13 cellular contexts compared by ENCODE assay signal in genomic region chr12:47650469-47650868, GRCh38. TPM values are rescaled to one million over a fixed set of nuclear protein-coding genes. Genes with fewer than 3 reads are reported as not detected.
DNase-seq lines count a peak whose midpoint lies in the region; ATAC-seq and TF ChIP-seq lines count a peak whose summit lies in the region.
"Had no signal": no experiment of that assay in that cellular context is flagged by ENCODE, and none has a peak within 500 bp of the region (broad histone marks: within the 10 kb centered on the region; RNA-seq: fewer than 3 reads in every experiment).

No MANE protein-coding gene starts in this region.

- peak; percentile 12 for DNase-seq in fibroblast of villous mesenchyme (ENCODE audit: low read depth)
- DNase-seq in DMS79 treated with DMSO at 0.1 percent for 48 hours (lab: John Stamatoyannopoulos, UW) = no peak
- no peak for DNase-seq in hypothalamus (lab: John Stamatoyannopoulos, UW)
- DNase-seq in MCF 10A (ENCODE audit: unreplicated experiment) = no peak
- DNase-seq in NAMALWA (ENCODE audit: low spot score) = no peak
- DNase-seq: activated T-cell treated with anti-CD3 and anti-CD28 coated beads, Interleukin-2, amount 50 U/mL, for 72 hours; DND-41; islet precursor cell; NCI-H187 treated with DMSO at 0.1 percent for 48 hours had no signal

- H3K4me3 ChIP-seq in fibroblast of villous mesenchyme (ENCODE audit: low read depth, low read length) = no peak overlapping the region

- H3K9me3 Mint-ChIP-seq in MCF 10A (ENCODE audit: unreplicated experiment) = no peaks in the 10 kb centered on the region
- H3K9me3 Mint-ChIP-seq: activated T-cell treated with anti-CD3 and anti-CD28 coated beads, Interleukin-2, amount 50 U/mL, for 72 hours; stimulated activated naive CD8-positive, alpha-beta T cell treated with anti-CD3 and anti-CD28 coated beads, Interleukin-15, Interleukin-2, amounts not matched to agents 100 ng/mL and 50 ng/mL, for 24 hours had no signal

- no peaks in the 10 kb centered on the region for H3K27me3 Mint-ChIP-seq in MCF 10A (ENCODE audit: insufficient read depth, unreplicated experiment)
- H3K27me3 Mint-ChIP-seq: stimulated activated naive CD8-positive, alpha-beta T cell treated with anti-CD3 and anti-CD28 coated beads, Interleukin-15, Interleukin-2, amounts not matched to agents 100 ng/mL and 50 ng/mL, for 24 hours had no signal

- no peak for TF ChIP-seq CTCF in fibroblast of villous mesenchyme (IDR thresholded peaks at IDR 0.05; ENCODE audit: insufficient read depth, low read depth, low read length)
- TF ChIP-seq CTCF in MCF 10A (IDR thresholded peaks at IDR 0.05; ENCODE audit: unreplicated experiment) = no peak

- H3K4me1 Mint-ChIP-seq in MCF 10A (ENCODE audit: insufficient read depth, unreplicated experiment) = no peaks in the 10 kb centered on the region

- peaks cover 11% of the 10 kb centered on the region for H3K36me3 Mint-ChIP-seq in MCF 10A (ENCODE audit: insufficient read depth, unreplicated experiment)

- no TSS peak for BruUV-seq in MCF 10A (replicated peaks; lab: Mats Ljungman, UMichigan)

- POLR2A ChIA-PET in MCF 10A (lab: Yijun Ruan, JAX) = no interaction called here

- CTCF ChIA-PET in MCF 10A (lab: Yijun Ruan, JAX) = interaction anchor here (0.5 to 3.8 kb wide), 11 partner anchors 9 to 872 kb away, joined by 3 to 25 read pairs (median 11); no protein-coding TSS in a partner anchor

- no peak overlapping the region for H3K4me3 Mint-ChIP-seq in MCF 10A (ENCODE audit: unreplicated experiment)
- H3K4me3 Mint-ChIP-seq: stimulated activated naive CD8-positive, alpha-beta T cell treated with anti-CD3 and anti-CD28 coated beads, Interleukin-15, Interleukin-2, amounts not matched to agents 100 ng/mL and 50 ng/mL, for 24 hours had no signal

- no peak overlapping the region for H3K27ac Mint-ChIP-seq in MCF 10A (ENCODE audit: low read depth, unreplicated experiment)
- H3K27ac Mint-ChIP-seq: activated T-cell treated with anti-CD3 and anti-CD28 coated beads, Interleukin-2, amount 50 U/mL, for 72 hours had no signal

- intact Hi-C loops in MCF 10A (cut with micrococcal nuclease) = loop anchor here (2.0 to 5.0 kb wide), 2 partner anchors 127 to 186 kb away; no protein-coding TSS in a partner anchor

- peak; percentile 79 for ATAC-seq in GM18867 (IDR thresholded peaks at IDR 0.05; ENCODE audit: unreplicated experiment)
- peak; percentile 57 for ATAC-seq in GM21786 (IDR thresholded peaks at IDR 0.05; ENCODE audit: unreplicated experiment)
- peak; percentile 78 for ATAC-seq in HG03175 (IDR thresholded peaks at IDR 0.05; ENCODE audit: unreplicated experiment)
- ATAC-seq: activated T-cell treated with anti-CD3 and anti-CD28 coated beads, Interleukin-2, amount 50 U/mL, for 72 hours had no signal

RNA-seq across cellular contexts. Expression of gene RPAP3, which starts 55.4 kb away (rescaled TPM):
- total RNA-seq in fibroblast of villous mesenchyme (19.0 and 26.3 TPM in 2 replicates), MCF 10A (2022) (16.2 and 22.5 TPM in 2 replicates)
